In the genomic region with DNA sequence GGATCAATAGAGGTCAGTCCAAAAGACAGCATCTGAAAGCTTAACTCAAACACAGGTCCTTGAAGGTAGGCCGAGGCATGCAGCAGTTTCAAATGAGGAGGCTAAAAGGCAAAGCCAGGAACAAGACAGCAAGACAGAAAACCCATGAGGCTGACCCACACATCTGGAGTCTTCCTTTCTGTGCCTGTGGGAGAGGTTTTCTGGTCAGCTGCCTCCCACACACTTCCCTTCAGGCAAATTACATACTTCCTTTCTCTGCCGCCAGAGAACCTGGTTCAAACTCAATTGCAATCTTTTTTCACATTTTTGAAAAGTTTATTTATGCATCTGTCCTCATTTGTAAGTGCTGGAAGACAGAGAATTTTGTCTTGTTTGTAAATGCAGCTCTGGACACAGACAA, we compare ENCODE assay signal across 8 cellular contexts. TPM values are rescaled to one million over a fixed set of nuclear protein-coding genes. Genes with fewer than 3 reads are reported as not detected.
A peak's percentile ranks its signal among the peaks of the same experiment; 100 is the strongest.
DNase-seq lines count a peak whose midpoint lies in the region; ATAC-seq, FAIRE-seq and TF ChIP-seq lines count a peak whose summit lies in the region.

No MANE protein-coding gene starts in this region.

- no peak overlapping the region; the same call in 1 of the 2 replicates for H3K27ac ChIP-seq in H1 (ENCODE audit: low read depth, low read length)

- no peak overlapping the region for H3K27ac Mint-ChIP-seq in stimulated activated memory B cell treated with anti-CD40 and anti-IgM and Interleukin-4, amounts not matched to agents 10 μg/mL and 1 μg/mL and 100 μg/mL, for 72 hours

- no peak overlapping the region for H2BK12ac ChIP-seq in H1 (ENCODE audit: low read depth, low read length)

- no peak overlapping the region for H3K56ac ChIP-seq in H1 (replicated peaks; ENCODE audit: insufficient read length, low read depth, low read length)

- no peak overlapping the region for H3K18ac ChIP-seq in H1 (ENCODE audit: extremely low read depth, low read length)

- H2AFZ ChIP-seq in H1 (ENCODE audit: low read length): no peak overlapping the region

- no peak for TF ChIP-seq POLR2A in H1 (IDR thresholded peaks at IDR 0.05; ENCODE audit: control extremely low read depth in 1 of 2, low read depth in 2 of 2, low read length in 2 of 2)

- no peaks in the 10 kb centered on the region for H3K36me3 ChIP-seq in H1 (ENCODE audit: control insufficient read depth in 2 of 4, insufficient read depth in 4 of 4, low read length in 3 of 4)

- no peak overlapping the region for H3K23ac ChIP-seq in H1 (ENCODE audit: insufficient read length)

- H3K4me3 Mint-ChIP-seq in stimulated activated memory B cell treated with anti-CD40 and anti-IgM and Interleukin-4, amounts not matched to agents 10 μg/mL and 1 μg/mL and 100 μg/mL, for 72 hours: peak overlapping the region; percentile 36

- H3K79me1 ChIP-seq in H1 (ENCODE audit: low read depth, low read length): no peaks in the 10 kb centered on the region

- no peaks in the 10 kb centered on the region for H3K9me3 Mint-ChIP-seq in stimulated activated memory B cell treated with anti-CD40 and anti-IgM and Interleukin-4, amounts not matched to agents 10 μg/mL and 1 μg/mL and 100 μg/mL, for 72 hours

- H3K14ac ChIP-seq in H1 (ENCODE audit: insufficient read length): no peak overlapping the region

- H3K23me2 ChIP-seq in H1 (ENCODE audit: low read depth, low read length): no peaks in the 10 kb centered on the region

- H3K4me1 Mint-ChIP-seq in stimulated activated memory B cell treated with anti-CD40 and anti-IgM and Interleukin-4, amounts not matched to agents 10 μg/mL and 1 μg/mL and 100 μg/mL, for 72 hours: peaks cover 43% of the 10 kb centered on the region

- H4K20me1 ChIP-seq in H1 (replicated peaks in 1 of 2; ENCODE audit: control insufficient read depth in 1 of 2, insufficient read depth in 2 of 2, low read length in 2 of 2): no peaks in the 10 kb centered on the region

- no peak overlapping the region for H3K4me2 ChIP-seq in H1 (ENCODE audit: insufficient read depth in 1 of 2, low read depth in 2 of 2, low read length in 2 of 2)

- H3K9ac ChIP-seq in H1 (replicated peaks in 1 of 4; ENCODE audit: extremely low read depth in 1 of 4, low read depth in 3 of 4, low read length in 3 of 4): no peak overlapping the region

- H3K4me1 ChIP-seq in H1 (replicated peaks in 1 of 4; ENCODE audit: control insufficient read depth in 3 of 4, insufficient read depth in 4 of 4, low read length in 3 of 4): peaks cover 0 to 8% (median 4%) of the 10 kb centered on the region in 4 experiments

- in situ Hi-C loops in KBM-7 (cut with MboI; ENCODE audit: low pct_unique_long_range_greater_than_20kb, low sequenced_read_pairs): no loop called here

- no peak overlapping the region for H2BK20ac ChIP-seq in H1 (ENCODE audit: low read length)

- no peak overlapping the region for H4K5ac ChIP-seq in H1 (ENCODE audit: insufficient read length, low read depth, low read length)

- POLR2A ChIA-PET in H1 (lab: Charles Lee; ENCODE audit: partially characterized antibody): interaction anchor here (0.9 kb wide), 1 partner anchor 45 kb away, joined by 3 read pairs; no protein-coding TSS in a partner anchor

- no peaks in the 10 kb centered on the region for H3K27me3 Mint-ChIP-seq in stimulated activated memory B cell treated with anti-CD40 and anti-IgM and Interleukin-4, amounts not matched to agents 10 μg/mL and 1 μg/mL and 100 μg/mL, for 72 hours

- no peak for TF ChIP-seq CTCF in H1 (IDR thresholded peaks at IDR 0.05; ENCODE audit: control extremely low read depth in 1 of 3, insufficient read depth in 1 of 3, low read depth in 1 of 3, low read length in 3 of 3)

- DNase-seq in GF-D8 (lab: John Stamatoyannopoulos, UW): peak; percentile 97
- peak; percentile 90 for DNase-seq in KBM-7
- no peak for DNase-seq in H1 (ENCODE audit: low read depth in 1 of 2, low spot score in 2 of 2)
- DNase-seq in NCI-H2171 treated with DMSO at 0.1 percent for 48 hours (lab: John Stamatoyannopoulos, UW): no peak
- no peak for DNase-seq in head of caudate nucleus
- DNase-seq in DMS114 treated with DMSO at 0.1 percent for 48 hours (lab: John Stamatoyannopoulos, UW; ENCODE audit: unreplicated experiment): no peak

- H3K4ac ChIP-seq in H1 (replicated peaks; ENCODE audit: insufficient read length, low read depth, low read length): peak overlapping the region; percentile 14

- H3K27me3 ChIP-seq in H1 (replicated peaks in 1 of 4; ENCODE audit: control insufficient read depth in 3 of 4, extremely low read depth in 1 of 4, insufficient read depth in 3 of 4, low read length in 3 of 4): no peaks in the 10 kb centered on the region

- TF ChIP-seq RAD21 in H1 (IDR thresholded peaks at IDR 0.05 in 1 of 2, conservative IDR thresholded peaks at IDR 0.05 in 1 of 2; ENCODE audit: low read depth in 2 of 2, low read length in 2 of 2): no peak

- H3K4me3 ChIP-seq in H1 (ENCODE audit: extremely low read depth in 1 of 4, insufficient read depth in 2 of 4, low read depth in 3 of 4, low read length in 4 of 4): no peak overlapping the region

- 97% methylated on average over 2 of the region's 2 CpGs; no CpG with 5 or more reads in 1 of the 2 experiments for WGBS in H1 (ENCODE audit: extremely low coverage in 1 of 2, insufficient coverage in 1 of 2, insufficient read length in 1 of 2, insufficient replicate concordance in 2 of 2, low coverage in 1 of 2, low lambda C conversion rate in 2 of 2, missing lambda C conversion rate in 1 of 2), 2 experiments

- no peak for FAIRE-seq in H1 (lab: Jason Lieb, UNC)

- intact Hi-C loops in head of caudate nucleus (cut with DNase I): no loop called here

- no peak overlapping the region for H2BK5ac ChIP-seq in H1 (ENCODE audit: low read depth, low read length)

- H3K36me3 Mint-ChIP-seq in stimulated activated memory B cell treated with anti-CD40 and anti-IgM and Interleukin-4, amounts not matched to agents 10 μg/mL and 1 μg/mL and 100 μg/mL, for 72 hours: no peaks in the 10 kb centered on the region

- no peak for TF ChIP-seq EP300 in H1 (IDR thresholded peaks at IDR 0.05; ENCODE audit: borderline replicate concordance in 1 of 2, low read depth in 2 of 2, low read length in 2 of 2)

- no peak overlapping the region for H2AK5ac ChIP-seq in H1 (ENCODE audit: low read depth, low read length)

- H2BK120ac ChIP-seq in H1 (replicated peaks; ENCODE audit: low read depth, low read length): no peak overlapping the region

- no peak overlapping the region for H2BK15ac ChIP-seq in H1 (ENCODE audit: low read length)

- peak overlapping the region; percentile 22; the same call in 1 of the 2 replicates for H4K8ac ChIP-seq in H1 (ENCODE audit: extremely low read depth, insufficient read depth, low read length)

- CTCF ChIA-PET in H1 (lab: Charles Lee; ENCODE audit: partially characterized antibody): interaction anchor here (0.7 to 6.1 kb wide), 11 partner anchors 13 to 228 kb away, joined by 3 to 56 read pairs (median 5); partner anchors contain the start of gene CRTAM

- H3K79me2 ChIP-seq in H1 (ENCODE audit: control insufficient read depth in 1 of 2, insufficient read depth in 2 of 2, low read length in 2 of 2): no peaks in the 10 kb centered on the region

- H4K91ac ChIP-seq in H1 (replicated peaks; ENCODE audit: insufficient read length, low read length): peak overlapping the region; percentile 12

- peak; percentile 89 for ATAC-seq in GM21515 (IDR thresholded peaks at IDR 0.05; ENCODE audit: unreplicated experiment)
- ATAC-seq in stimulated activated memory B cell treated with anti-CD40 and anti-IgM and Interleukin-4, amounts not matched to agents 10 μg/mL and 1 μg/mL and 100 μg/mL, for 72 hours: peak; percentile 78

- H3K9me3 ChIP-seq in H1 (ENCODE audit: insufficient read depth in 2 of 2, low read depth in 1 of 2, low read length in 1 of 2): no peaks in the 10 kb centered on the region

TF ChIP-seq in H1, 55 proteins besides CTCF, POLR2A, EP300 and RAD21:
- TF ChIP-seq CBX8 (IDR thresholded peaks at IDR 0.05; ENCODE audit: borderline replicate concordance, low read depth, low read length) (no peak), BRCA1 (IDR thresholded peaks at IDR 0.05; ENCODE audit: low read depth, low read length) (no peak), BACH1 (IDR thresholded peaks at IDR 0.05; ENCODE audit: low read length) (no peak), GTF2F1 (IDR thresholded peaks at IDR 0.05; ENCODE audit: borderline replicate concordance, low read depth, low read length) (no peak), SP2 (IDR thresholded peaks at IDR 0.05; ENCODE audit: low read length) (no peak)
- TF ChIP-seq, protein P1, sequence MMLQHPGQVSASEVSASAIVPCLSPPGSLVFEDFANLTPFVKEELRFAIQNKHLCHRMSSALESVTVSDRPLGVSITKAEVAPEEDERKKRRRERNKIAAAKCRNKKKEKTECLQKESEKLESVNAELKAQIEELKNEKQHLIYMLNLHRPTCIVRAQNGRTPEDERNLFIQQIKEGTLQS (IDR thresholded peaks at IDR 0.05; ENCODE audit: insufficient read depth, low read depth, low read length): no peak

RNA-seq across cellular contexts. Expression of gene CRTAM, which starts 29.8 kb away (rescaled TPM):
- not detected in 2 replicates for total RNA-seq in H1 (2021; fragmentation: NEBNext Ultra II Directional; extraction: Animal tissue kit (Norgen Biotek cat#: 25700))
- polyA plus RNA-seq in H1 (2011; rRNA removed): not detected in 2 replicates
- polyA plus RNA-seq in H1 (2011; cell fraction: cytosol; rRNA removed): not detected
- not detected for polyA plus RNA-seq in H1 (2011; cell fraction: nucleus; rRNA removed)
- polyA plus RNA-seq in H1 (2012, experiment 1 of 2): not detected in 4 replicates
- polyA plus RNA-seq in H1 (2012, experiment 2 of 2): not detected
- 0.26 TPM for polyA plus RNA-seq in H1 (2013, experiment 1 of 2)
- 0.33 TPM for polyA plus RNA-seq in H1 (2013, experiment 2 of 2)
- not detected in 2 replicates for polyA minus RNA-seq in H1 (2011; rRNA and poly(A)+ RNA removed)
- polyA minus RNA-seq in H1 (2011; cell fraction: cytosol; rRNA and poly(A)+ RNA removed): not detected
- not detected for polyA minus RNA-seq in H1 (2011; cell fraction: nucleus; rRNA and poly(A)+ RNA removed)

Comparison
In these comparisons a context has a peak if more than half of its experiments do, and no peak if none do; other contexts are left out.
1. DNase-seq: peak in GF-D8 (single experiment) and KBM-7 (single experiment); none in H1 (0 of 2), NCI-H2171 treated with DMSO at 0.1 percent for 48 hours (single experiment), head of caudate nucleus (0 of 42) and DMS114 treated with DMSO at 0.1 percent for 48 hours (single experiment).